Comparison of ENCODE assay signal across 1 cellular context in genomic region chr3:9416139-9416780, GRCh38.
TF ChIP-seq lines count a peak whose summit lies in the region.

No MANE protein-coding gene starts in this region.

TF ChIP-seq in WTC11, 78 proteins besides CTCF, POLR2A, EP300 and RAD21 (continued from another document):
- TF ChIP-seq PRDM15 (CRISPR knock-in tag; IDR thresholded peaks at IDR 0.05) (no peak), NR3C1 (CRISPR knock-in tag; conservative IDR thresholded peaks at IDR 0.05; ENCODE audit: low read depth) (no peak), JAZF1 (CRISPR knock-in tag; IDR thresholded peaks at IDR 0.05) (no peak)
- TF ChIP-seq, protein P1, sequence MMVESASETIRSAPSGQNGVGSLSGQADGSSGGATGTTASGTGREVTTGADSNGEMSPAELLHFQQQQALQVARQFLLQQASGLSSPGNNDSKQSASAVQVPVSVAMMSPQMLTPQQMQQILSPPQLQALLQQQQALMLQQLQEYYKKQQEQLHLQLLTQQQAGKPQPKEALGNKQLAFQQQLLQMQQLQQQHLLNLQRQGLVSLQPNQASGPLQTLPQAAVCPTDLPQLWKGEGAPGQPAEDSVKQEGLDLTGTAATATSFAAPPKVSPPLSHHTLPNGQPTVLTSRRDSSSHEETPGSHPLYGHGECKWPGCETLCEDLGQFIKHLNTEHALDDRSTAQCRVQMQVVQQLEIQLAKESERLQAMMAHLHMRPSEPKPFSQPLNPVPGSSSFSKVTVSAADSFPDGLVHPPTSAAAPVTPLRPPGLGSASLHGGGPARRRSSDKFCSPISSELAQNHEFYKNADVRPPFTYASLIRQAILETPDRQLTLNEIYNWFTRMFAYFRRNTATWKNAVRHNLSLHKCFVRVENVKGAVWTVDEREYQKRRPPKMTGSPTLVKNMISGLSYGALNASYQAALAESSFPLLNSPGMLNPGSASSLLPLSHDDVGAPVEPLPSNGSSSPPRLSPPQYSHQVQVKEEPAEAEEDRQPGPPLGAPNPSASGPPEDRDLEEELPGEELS (CRISPR knock-in tag; IDR thresholded peaks at IDR 0.05), result no peak
